ENCODE assay signal across 8 cellular contexts in genomic region chrX:112642349-112642748, GRCh38. TPM values are rescaled to one million over a fixed set of nuclear protein-coding genes. Genes with fewer than 3 reads are reported as not detected.
A peak's percentile ranks its signal among the peaks of the same experiment; 100 is the strongest.
DNase-seq lines count a peak whose midpoint lies in the region; TF ChIP-seq lines count a peak whose summit lies in the region.

No MANE protein-coding gene starts in this region.

- no peak overlapping the region for H3K4me2 ChIP-seq in PC-9

- H3K27me3 Mint-ChIP-seq in MCF 10A (ENCODE audit: insufficient read depth, unreplicated experiment): peaks cover 56% of the 10 kb centered on the region

- H4K20me1 ChIP-seq in PC-9 (ENCODE audit: insufficient read depth): no peaks in the 10 kb centered on the region

- H3K27me3 ChIP-seq in PC-9 (ENCODE audit: insufficient read depth, low read depth): no peaks in the 10 kb centered on the region
- H3K27me3 ChIP-seq in iPS DF 6.9 (ENCODE audit: control insufficient read depth, insufficient read depth, low read length): no peaks in the 10 kb centered on the region

- POLR2A ChIA-PET in PC-9 (lab: Charles Lee; ENCODE audit: unreplicated experiment): no interaction called here
- POLR2A ChIA-PET in MCF 10A (lab: Yijun Ruan, JAX): interaction anchor here (0.6 kb wide), 1 partner anchor 248 kb away, joined by 4 read pairs; no protein-coding TSS in a partner anchor

- TF ChIP-seq CTCF in GM13977 (IDR thresholded peaks at IDR 0.05; ENCODE audit: extremely low read depth, insufficient read depth, missing control alignments) (peak; percentile 78), PC-9 (conservative IDR thresholded peaks at IDR 0.05) (peak; percentile 72), MCF 10A (IDR thresholded peaks at IDR 0.05; ENCODE audit: unreplicated experiment) (peak; percentile 78)

- H2AFZ ChIP-seq in PC-9: no peak overlapping the region

- H3K4me1 Mint-ChIP-seq in MCF 10A (ENCODE audit: insufficient read depth, unreplicated experiment): no peaks in the 10 kb centered on the region

- DNase-seq in Ammon's horn (ENCODE audit: low spot score): peak; percentile 78
- peak; percentile 39 for DNase-seq in GM13977 (ENCODE audit: low spot score)
- DNase-seq in KBM-7: peak; percentile 80
- peak; percentile 18 to 37 for DNase-seq in PC-9
- peak; percentile 74 for DNase-seq in MCF 10A (ENCODE audit: unreplicated experiment)
- DNase-seq in iPS DF 6.9 (ENCODE audit: low read depth, low spot score): peak; percentile 18
- peak; percentile 13 for DNase-seq in smooth muscle cell of the brain vasculature (ENCODE audit: low read depth, low spot score)
- DNase-seq in activated CD4-positive, CD25-positive, alpha-beta regulatory T cell (lab: John Stamatoyannopoulos, UW): no peak

- BruUV-seq in PC-9 (replicated peaks; lab: Mats Ljungman, UMichigan) (no TSS peak), MCF 10A (replicated peaks; lab: Mats Ljungman, UMichigan) (no TSS peak)

- H3K27ac ChIP-seq in PC-9 (no peak overlapping the region), iPS DF 6.9 (ENCODE audit: low read length) (no peak overlapping the region)

- H3K9me3 ChIP-seq in PC-9 (ENCODE audit: insufficient read depth, low read depth): no peaks in the 10 kb centered on the region
- H3K9me3 ChIP-seq in iPS DF 6.9 (ENCODE audit: control insufficient read depth, insufficient read depth, low read length): no peaks in the 10 kb centered on the region

- no CpG with 5 or more reads among the region's 3 CpGs for WGBS in iPS DF 6.9 (ENCODE audit: insufficient coverage, insufficient read length)

- H3F3A ChIP-seq in PC-9 (ENCODE audit: insufficient read depth, low read depth): no peaks in the 10 kb centered on the region

- no peak overlapping the region for H3K4me3 ChIP-seq in PC-9
- no peak overlapping the region for H3K4me3 ChIP-seq in iPS DF 6.9 (ENCODE audit: low read length)

- CTCF ChIA-PET in PC-9 (lab: Charles Lee) (interaction anchor here (0.5 to 1.0 kb wide), 3 partner anchors 202 to 774 kb away, joined by 3 read pairs; no protein-coding TSS in a partner anchor), MCF 10A (lab: Yijun Ruan, JAX) (interaction anchor here (0.5 to 4.1 kb wide), 30 partner anchors 9 to 1982 kb away, joined by 3 to 36 read pairs (median 4); no protein-coding TSS in a partner anchor)

- H3K9me3 Mint-ChIP-seq in MCF 10A (ENCODE audit: unreplicated experiment): no peaks in the 10 kb centered on the region

- in situ Hi-C loops in GM13977 (cut with MboI; ENCODE audit: low pct_unique_long_range_greater_than_20kb, low sequenced_read_pairs, unreplicated experiment) (no loop called here), KBM-7 (cut with MboI; ENCODE audit: low pct_unique_long_range_greater_than_20kb, low sequenced_read_pairs) (no loop called here)

- H3K4me3 Mint-ChIP-seq in MCF 10A (ENCODE audit: unreplicated experiment): no peak overlapping the region

- no peaks in the 10 kb centered on the region for H3K9me2 ChIP-seq in PC-9 (ENCODE audit: insufficient read depth)

- no peak overlapping the region for H3K27ac Mint-ChIP-seq in MCF 10A (ENCODE audit: low read depth, unreplicated experiment)

- no peaks in the 10 kb centered on the region for H3K79me2 ChIP-seq in PC-9 (ENCODE audit: low read depth)

- intact Hi-C loops in PC-9 (cut with micrococcal nuclease; ENCODE audit: unreplicated experiment): loop anchor here (5.0 to 10.0 kb wide), 2 partner anchors 302 to 360 kb away; no protein-coding TSS in a partner anchor
- intact Hi-C loops in MCF 10A (cut with micrococcal nuclease): loop anchor here (1.0 to 10.0 kb wide), 6 partner anchors 274 to 920 kb away; no protein-coding TSS in a partner anchor

- no peaks in the 10 kb centered on the region for H3K36me3 ChIP-seq in PC-9 (ENCODE audit: low read depth)
- H3K36me3 ChIP-seq in iPS DF 6.9 (ENCODE audit: control insufficient read depth, insufficient read depth, low read length): no peaks in the 10 kb centered on the region

- no peaks in the 10 kb centered on the region for H3K36me3 Mint-ChIP-seq in MCF 10A (ENCODE audit: insufficient read depth, unreplicated experiment)

- no peaks in the 10 kb centered on the region for H3K4me1 ChIP-seq in PC-9 (replicated peaks; ENCODE audit: insufficient read depth)
- H3K4me1 ChIP-seq in iPS DF 6.9 (ENCODE audit: control insufficient read depth, insufficient read depth, low read length): no peaks in the 10 kb centered on the region

RNA-seq across cellular contexts. Expression of gene LHFPL1, which starts 37.4 kb away (rescaled TPM):
- not detected in 2 replicates for total RNA-seq in PC-9 (2021)
- not detected in 2 replicates for total RNA-seq in MCF 10A (2022)

Comparison
In these comparisons a context has a peak if more than half of its experiments do, and no peak if none do; other contexts are left out.
1. DNase-seq: peak in Ammon's horn (single experiment), GM13977 (single experiment), KBM-7 (single experiment), PC-9 (2 of 2), MCF 10A (single experiment), iPS DF 6.9 (single experiment) and smooth muscle cell of the brain vasculature (single experiment); none in activated CD4-positive, CD25-positive, alpha-beta regulatory T cell (0 of 4).
2. Peak in every context shown above with its lines, with median percentiles within 50 percentile points of each other: CTCF ChIP-seq.